Comparison of ENCODE assay signal across 1 cellular context in genomic region chr1:26317143-26317542, GRCh38.
TF ChIP-seq lines count a peak whose summit lies in the region.

No MANE protein-coding gene starts in this region.

TF ChIP-seq in GM12878, 131 proteins besides CTCF, POLR2A, EP300 and RAD21:
- TF ChIP-seq RUNX3 (IDR thresholded peaks at IDR 0.05; ENCODE audit: low read length), result 0 out of 2 replicates have a peak, but pooled peaks have one; percentile 12
- TF ChIP-seq TCF12 (IDR thresholded peaks at IDR 0.05; ENCODE audit: low read depth, low read length), result no peak
- TF ChIP-seq MEF2A (IDR thresholded peaks at IDR 0.05; ENCODE audit: insufficient read depth, low read depth, low read length), result peak; percentile 53; the same call in 1 of the 2 replicates
- TF ChIP-seq IKZF2 (IDR thresholded peaks at IDR 0.05), result peak; percentile 43 to 48; a peak in 3 of 4 replicates
- TF ChIP-seq ATF2 (IDR thresholded peaks at IDR 0.05; ENCODE audit: low read length), result peak; percentile 17; the same call in 1 of the 2 replicates
- TF ChIP-seq RELB (IDR thresholded peaks at IDR 0.05; ENCODE audit: low read depth), result peak; percentile 25
- TF ChIP-seq IRF4 (IDR thresholded peaks at IDR 0.05; ENCODE audit: low read depth, low read length), result peak; percentile 56; the same call in 1 of the 2 replicates
- TF ChIP-seq MEF2B (IDR thresholded peaks at IDR 0.05; ENCODE audit: partially characterized antibody, poor library complexity, severe bottlenecking), result peak; percentile 21
- 0 out of 2 replicates have a peak, but pooled peaks have one; percentile 29 for TF ChIP-seq EED (IDR thresholded peaks at IDR 0.05; ENCODE audit: low read depth)
- TF ChIP-seq SPI1 (IDR thresholded peaks at IDR 0.05; ENCODE audit: borderline replicate concordance, insufficient read depth, low read depth, low read length), result peak; percentile 86; the same call in 1 of the 2 replicates
- no peak for TF ChIP-seq KDM1A (IDR thresholded peaks at IDR 0.05; ENCODE audit: borderline replicate concordance)
- TF ChIP-seq IKZF1 (conservative IDR thresholded peaks at IDR 0.05), result no peak; the same call in 1 of the 2 replicates
